ENCODE assay signal across 8 cellular contexts in the genomic region with DNA sequence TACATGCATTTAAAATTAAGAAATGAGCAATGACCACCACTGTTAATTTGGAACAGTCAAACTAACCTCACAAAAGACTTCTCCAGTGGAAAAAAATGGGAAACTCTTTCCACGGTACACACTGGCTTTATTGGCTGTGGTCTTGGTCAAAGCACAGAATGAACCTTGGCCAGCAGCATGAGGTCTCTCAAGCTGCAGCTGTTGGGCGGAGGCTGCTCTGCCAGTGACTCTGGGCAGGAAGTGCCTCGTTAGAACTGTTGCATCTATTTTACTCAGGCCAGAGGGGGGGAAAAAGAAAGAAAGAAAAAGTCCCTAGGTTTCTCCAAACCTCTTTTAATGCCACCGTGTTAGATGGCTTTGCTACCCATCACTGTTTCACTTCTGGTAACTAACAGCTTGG.
DNase-seq lines count a peak whose midpoint lies in the region; ATAC-seq lines count a peak whose summit lies in the region.

No MANE protein-coding gene starts in this region.

- H2BK15ac ChIP-seq in mesenchymal stem cell (ENCODE audit: low read depth, poor library complexity, severe bottlenecking) = no peak overlapping the region

- H3K4me3 ChIP-seq in mesenchymal stem cell (ENCODE audit: insufficient read depth in 1 of 2, low read depth in 1 of 2, low read length in 2 of 2) = no peak overlapping the region

- no peak overlapping the region for H2BK120ac ChIP-seq in mesenchymal stem cell (ENCODE audit: low read depth, low read length)

- H3K4ac ChIP-seq in mesenchymal stem cell (ENCODE audit: low read depth in 1 of 2, low read length in 2 of 2) = no peak overlapping the region

- no peaks in the 10 kb centered on the region for H3K79me1 ChIP-seq in mesenchymal stem cell (replicated peaks; ENCODE audit: low read length, poor library complexity, severe bottlenecking)

- no peak overlapping the region for H3K18ac ChIP-seq in mesenchymal stem cell (ENCODE audit: low read depth in 1 of 2, low read length in 2 of 2)

- peak; percentile 93 for ATAC-seq in GM18861 (IDR thresholded peaks at IDR 0.05; ENCODE audit: unreplicated experiment)
- ATAC-seq in HG02798 (IDR thresholded peaks at IDR 0.05; ENCODE audit: poor library complexity, unreplicated experiment) = peak; percentile 85

- no peak overlapping the region for H3K27ac ChIP-seq in mesenchymal stem cell (ENCODE audit: low read length, poor library complexity, severe bottlenecking)

- H4K91ac ChIP-seq in mesenchymal stem cell (ENCODE audit: low read length) = no peak overlapping the region

- H3K23ac ChIP-seq in mesenchymal stem cell (ENCODE audit: low read length in 2 of 2) = no peak overlapping the region

- peaks cover 2% of the 10 kb centered on the region for H3K4me1 ChIP-seq in mesenchymal stem cell (ENCODE audit: control insufficient read depth, insufficient read depth, low read depth, low read length)

- H3K4me2 ChIP-seq in mesenchymal stem cell (ENCODE audit: low read length, poor library complexity, severe bottlenecking) = no peak overlapping the region

- H2AK5ac ChIP-seq in mesenchymal stem cell (ENCODE audit: low read length, severe bottlenecking) = no peak overlapping the region

- H3K36me3 ChIP-seq in mesenchymal stem cell (ENCODE audit: control insufficient read depth in 1 of 2, insufficient read depth in 2 of 2, low read depth in 1 of 2, low read length in 2 of 2) = no peaks in the 10 kb centered on the region

- no peak overlapping the region for H2BK12ac ChIP-seq in mesenchymal stem cell (ENCODE audit: low read length in 2 of 2)

- peak overlapping the region; percentile 20 for H3K9ac ChIP-seq in mesenchymal stem cell (ENCODE audit: low read length)

- no peaks in the 10 kb centered on the region for H3K9me3 ChIP-seq in mesenchymal stem cell (ENCODE audit: control insufficient read depth, low read length)

- no peak overlapping the region for H3K14ac ChIP-seq in mesenchymal stem cell (ENCODE audit: low read length in 2 of 2)

- 55% methylated on average over 2 of the region's 4 CpGs for WGBS in mesenchymal stem cell

- no peak overlapping the region for H2BK5ac ChIP-seq in mesenchymal stem cell (ENCODE audit: low read depth, low read length, poor library complexity, severe bottlenecking)

- no peaks in the 10 kb centered on the region for H3K27me3 ChIP-seq in mesenchymal stem cell (ENCODE audit: control insufficient read depth in 1 of 2, insufficient read depth in 1 of 2, low read length in 2 of 2)

- no peak overlapping the region for H4K8ac ChIP-seq in mesenchymal stem cell (ENCODE audit: low read length)

- no peak overlapping the region for H2AFZ ChIP-seq in mesenchymal stem cell (ENCODE audit: low read depth, low read length)

- peak; percentile 37 for DNase-seq in SW480 (ENCODE audit: low spot score)
- DNase-seq in mesenchymal stem cell = peak; percentile 23
- no peak for DNase-seq in amniotic stem cell (lab: John Stamatoyannopoulos, UW)
- DNase-seq in NCI-H187 treated with DMSO at 0.1 percent for 48 hours (lab: John Stamatoyannopoulos, UW) = no peak
- no peak for DNase-seq in cerebellar cortex (ENCODE audit: low spot score)
- DNase-seq in NOMO-1 (lab: John Stamatoyannopoulos, UW; ENCODE audit: unreplicated experiment in 2 of 2) = no peak

Comparison
In these comparisons a context has a peak if more than half of its experiments do, and no peak if none do; other contexts are left out.
1. DNase-seq: peak in SW480 (single experiment) and mesenchymal stem cell (single experiment); none in amniotic stem cell (single experiment), NCI-H187 treated with DMSO at 0.1 percent for 48 hours (single experiment), cerebellar cortex (single experiment) and NOMO-1 (0 of 2).